In genomic region chr2:10072656-10073480, GRCh38 we compare ENCODE assay signal across 8 cellular contexts. TPM values are rescaled to one million over a fixed set of nuclear protein-coding genes. Genes with fewer than 3 reads are reported as not detected.
A peak's percentile ranks its signal among the peaks of the same experiment; 100 is the strongest.
DNase-seq lines count a peak whose midpoint lies in the region; TF ChIP-seq lines count a peak whose summit lies in the region.

No MANE protein-coding gene starts in this region.

- peak; percentile 84 for TF ChIP-seq CTCF in osteocyte (IDR thresholded peaks at IDR 0.05)
- peak; percentile 86 to 90 for TF ChIP-seq CTCF in tibial artery (IDR thresholded peaks at IDR 0.05)

- peaks cover 11% of the 10 kb centered on the region for H3K4me1 Mint-ChIP-seq in osteocyte (ENCODE audit: unreplicated experiment)

- no peak overlapping the region for H3K27ac Mint-ChIP-seq in osteocyte (ENCODE audit: unreplicated experiment)

- peaks cover 0 to 4% (median 4%) of the 10 kb centered on the region in 4 donors for H3K4me1 ChIP-seq in tibial artery

- peaks cover 7% of the 10 kb centered on the region for H3K27me3 ChIP-seq in H7 (ENCODE audit: control insufficient read depth, insufficient read depth, low read length)
- H3K27me3 ChIP-seq in tibial artery = no peaks in the 10 kb centered on the region

- no peaks in the 10 kb centered on the region for H3K36me3 ChIP-seq in H7 (replicated peaks; ENCODE audit: control insufficient read depth, insufficient read depth, low read length)
- H3K36me3 ChIP-seq in tibial artery = no peaks in the 10 kb centered on the region

- H3K36me3 Mint-ChIP-seq in osteocyte (ENCODE audit: unreplicated experiment) = peaks cover 10% of the 10 kb centered on the region

- intact Hi-C loops in tibial artery (cut with DNase I; ENCODE audit: low total_unique reads) = loop anchor here (1.0 to 2.0 kb wide), 2 partner anchors 24 to 362 kb away; no protein-coding TSS in a partner anchor

- H3K27ac ChIP-seq in tibial artery = no peak overlapping the region

- no peak overlapping the region for H3K4me3 ChIP-seq in H7 (ENCODE audit: insufficient read depth, low read depth, low read length)
- H3K4me3 ChIP-seq in tibial artery = no peak overlapping the region

- peaks cover 6% of the 10 kb centered on the region for H3K9me3 Mint-ChIP-seq in osteocyte (ENCODE audit: unreplicated experiment)

- DNase-seq in Daoy (ENCODE audit: low read depth) = peak; percentile 82
- peak; percentile 96 for DNase-seq in H7
- DNase-seq in MV-4-11 (lab: John Stamatoyannopoulos, UW) = peak; percentile 80
- DNase-seq in SIG-M5 treated with dmso at 0.1 percent for 504 hours (lab: John Stamatoyannopoulos, UW; ENCODE audit: unreplicated experiment) = peak; percentile 94
- DNase-seq in activated effector memory CD4-positive, alpha-beta T cell treated with anti-CD3 and anti-CD28 coated beads, Interleukin-2, amount 50 U/mL, for 16 hours = peak; percentile 90
- peak; percentile 67 for DNase-seq in foreskin melanocyte
- peak; percentile 92 for DNase-seq in osteocyte (ENCODE audit: extremely low spot score, unreplicated experiment)
- DNase-seq in tibial artery = peak; percentile 84 to 86

- H3K27me3 Mint-ChIP-seq in osteocyte (ENCODE audit: unreplicated experiment) = peaks cover 18% of the 10 kb centered on the region

- no peaks in the 10 kb centered on the region for H3K9me3 ChIP-seq in tibial artery

- H3K4me3 Mint-ChIP-seq in osteocyte (ENCODE audit: unreplicated experiment) = no peak overlapping the region

RNA-seq across cellular contexts. Expression of gene CYS1, which starts 7.3 kb away (rescaled TPM):
- 2.1 and 5.1 TPM in 2 replicates for total RNA-seq in Daoy (2014; rRNA removed; shearing (Covaris generic))
- total RNA-seq in H7 (2014; rRNA removed; shearing (Covaris generic)) = 0.24 and 0.63 TPM in 2 replicates
- 5.1 and 5.5 TPM in 2 replicates for total RNA-seq in osteocyte

RNA-seq across cellular contexts. Expression of gene KLF11, which starts 29.5 kb away (rescaled TPM):
- 3.9 and 4.9 TPM in 2 replicates for total RNA-seq in Daoy (2014; rRNA removed; shearing (Covaris generic))
- total RNA-seq in H7 (2014; rRNA removed; shearing (Covaris generic)) = 11.8 and 12.6 TPM in 2 replicates
- total RNA-seq in osteocyte = 15.9 and 17.4 TPM in 2 replicates

RNA-seq across cellular contexts. Expression of gene RRM2, which starts 49.7 kb away (rescaled TPM):
- total RNA-seq in Daoy (2014; rRNA removed; shearing (Covaris generic)) = 155 and 162 TPM in 2 replicates
- total RNA-seq in H7 (2014; rRNA removed; shearing (Covaris generic)) = 56.7 and 71.9 TPM in 2 replicates
- 28.3 and 33.6 TPM in 2 replicates for total RNA-seq in osteocyte
